In genomic region chr16:85554791-85555548, GRCh38 we compare ENCODE assay signal across 8 cellular contexts. TPM values are rescaled to one million over a fixed set of nuclear protein-coding genes. Genes with fewer than 3 reads are reported as not detected.
DNase-seq lines count a peak whose midpoint lies in the region; ATAC-seq, FAIRE-seq and TF ChIP-seq lines count a peak whose summit lies in the region.

No MANE protein-coding gene starts in this region.

- no peak overlapping the region for H3K18ac ChIP-seq in H1 (ENCODE audit: extremely low read depth, low read length)

- ATAC-seq in activated CD8-positive, alpha-beta T cell treated with anti-CD3 and anti-CD28 coated beads, Interleukin-2, amount 10 ng/mL, durations not matched to agents 7 days and 5 days, result peak; percentile 28
- ATAC-seq in GM19463 (IDR thresholded peaks at IDR 0.05; ENCODE audit: unreplicated experiment), result no peak

- H3K9me3 ChIP-seq in H1 (ENCODE audit: insufficient read depth in 2 of 2, low read depth in 1 of 2, low read length in 1 of 2), result no peaks in the 10 kb centered on the region
- no peaks in the 10 kb centered on the region for H3K9me3 ChIP-seq in mucosa of rectum (ENCODE audit: control insufficient read depth in 2 of 2, low read length in 2 of 2)

- H3K4me1 Mint-ChIP-seq in activated CD8-positive, alpha-beta T cell treated with anti-CD3 and anti-CD28 coated beads, Interleukin-2, amount 10 ng/mL, durations not matched to agents 7 days and 5 days (ENCODE audit: low read depth), result peaks cover 46% of the 10 kb centered on the region
- H3K4me1 Mint-ChIP-seq in stimulated activated naive CD8-positive, alpha-beta T cell treated with anti-CD3 and anti-CD28 coated beads, Interleukin-15, Interleukin-2, amounts not matched to agents 100 ng/mL and 50 ng/mL, for 24 hours (ENCODE audit: low read depth), result peaks cover 67% of the 10 kb centered on the region

- no peak for TF ChIP-seq EP300 in H1 (IDR thresholded peaks at IDR 0.05; ENCODE audit: borderline replicate concordance in 1 of 2, low read depth in 2 of 2, low read length in 2 of 2)

- peaks cover 6% of the 10 kb centered on the region; the same call in 1 of the 2 replicates for H3K79me1 ChIP-seq in H1 (ENCODE audit: low read depth, low read length)

- peak overlapping the region; percentile 95 to 96 for H3K4me2 ChIP-seq in H1 (ENCODE audit: insufficient read depth in 1 of 2, low read depth in 2 of 2, low read length in 2 of 2)

- H4K5ac ChIP-seq in H1 (ENCODE audit: insufficient read length, low read depth, low read length), result no peak overlapping the region

- H3K27ac Mint-ChIP-seq in activated CD8-positive, alpha-beta T cell treated with anti-CD3 and anti-CD28 coated beads, Interleukin-2, amount 10 ng/mL, durations not matched to agents 7 days and 5 days, result peak overlapping the region; percentile 93
- H3K27ac Mint-ChIP-seq in stimulated activated naive CD8-positive, alpha-beta T cell treated with anti-CD3 and anti-CD28 coated beads, Interleukin-15, Interleukin-2, amounts not matched to agents 100 ng/mL and 50 ng/mL, for 24 hours, result peak overlapping the region; percentile 98

- peak overlapping the region; percentile 54 to 98 (median 61) for H3K4me3 ChIP-seq in H1 (ENCODE audit: extremely low read depth in 1 of 4, insufficient read depth in 2 of 4, low read depth in 3 of 4, low read length in 4 of 4)
- peak overlapping the region; percentile 83 to 85 for H3K4me3 ChIP-seq in mucosa of rectum (ENCODE audit: low read length in 2 of 2)

- H4K20me1 ChIP-seq in H1 (replicated peaks in 1 of 2; ENCODE audit: control insufficient read depth in 1 of 2, insufficient read depth in 2 of 2, low read length in 2 of 2), result peaks cover 3 to 6% of the 10 kb centered on the region in 2 experiments

- no peak overlapping the region; the same call in 1 of the 2 replicates for H4K8ac ChIP-seq in H1 (ENCODE audit: extremely low read depth, insufficient read depth, low read length)

- H3K79me2 ChIP-seq in H1 (ENCODE audit: control insufficient read depth in 1 of 2, insufficient read depth in 2 of 2, low read length in 2 of 2), result peaks cover 10 to 12% of the 10 kb centered on the region in 2 experiments; a peak in 3 of 4 replicates

- WGBS in H1 (ENCODE audit: extremely low coverage in 1 of 2, insufficient coverage in 1 of 2, insufficient read length in 1 of 2, insufficient replicate concordance in 2 of 2, low coverage in 1 of 2, low lambda C conversion rate in 2 of 2, missing lambda C conversion rate in 1 of 2), 2 experiments, result 2% methylated on average over 39 of the region's 68 CpGs; no CpG with 5 or more reads in 1 of the 2 experiments

- peaks cover 6% of the 10 kb centered on the region for H3K36me3 Mint-ChIP-seq in activated CD8-positive, alpha-beta T cell treated with anti-CD3 and anti-CD28 coated beads, Interleukin-2, amount 10 ng/mL, durations not matched to agents 7 days and 5 days (ENCODE audit: low read depth)
- no peaks in the 10 kb centered on the region for H3K36me3 Mint-ChIP-seq in stimulated activated naive CD8-positive, alpha-beta T cell treated with anti-CD3 and anti-CD28 coated beads, Interleukin-15, Interleukin-2, amounts not matched to agents 100 ng/mL and 50 ng/mL, for 24 hours (ENCODE audit: low read depth)

- no peak overlapping the region for H3K14ac ChIP-seq in H1 (ENCODE audit: insufficient read length)

- no peaks in the 10 kb centered on the region for H3K27me3 Mint-ChIP-seq in activated CD8-positive, alpha-beta T cell treated with anti-CD3 and anti-CD28 coated beads, Interleukin-2, amount 10 ng/mL, durations not matched to agents 7 days and 5 days (ENCODE audit: low read depth)
- H3K27me3 Mint-ChIP-seq in stimulated activated naive CD8-positive, alpha-beta T cell treated with anti-CD3 and anti-CD28 coated beads, Interleukin-15, Interleukin-2, amounts not matched to agents 100 ng/mL and 50 ng/mL, for 24 hours, result no peaks in the 10 kb centered on the region

- H2BK20ac ChIP-seq in H1 (ENCODE audit: low read length), result no peak overlapping the region

- no peak for TF ChIP-seq RAD21 in H1 (IDR thresholded peaks at IDR 0.05 in 1 of 2, conservative IDR thresholded peaks at IDR 0.05 in 1 of 2; ENCODE audit: low read depth in 2 of 2, low read length in 2 of 2)

- no peaks in the 10 kb centered on the region for H3K9me3 Mint-ChIP-seq in activated CD8-positive, alpha-beta T cell treated with anti-CD3 and anti-CD28 coated beads, Interleukin-2, amount 10 ng/mL, durations not matched to agents 7 days and 5 days (ENCODE audit: insufficient read depth)
- no peaks in the 10 kb centered on the region for H3K9me3 Mint-ChIP-seq in stimulated activated naive CD8-positive, alpha-beta T cell treated with anti-CD3 and anti-CD28 coated beads, Interleukin-15, Interleukin-2, amounts not matched to agents 100 ng/mL and 50 ng/mL, for 24 hours

- no peak overlapping the region for H2BK120ac ChIP-seq in H1 (replicated peaks; ENCODE audit: low read depth, low read length)

- H3K4ac ChIP-seq in H1 (replicated peaks; ENCODE audit: insufficient read length, low read depth, low read length), result no peak overlapping the region

- H3K9ac ChIP-seq in H1 (replicated peaks in 1 of 4; ENCODE audit: extremely low read depth in 1 of 4, low read depth in 3 of 4, low read length in 3 of 4) (peak overlapping the region in 3 of 4 experiments; percentile 29 to 59 (median 41); a peak in 6 of 7 replicates), mucosa of rectum (ENCODE audit: low read depth in 1 of 2, low read length in 2 of 2) (peak overlapping the region; percentile 65 to 85)

- POLR2A ChIA-PET in activated CD8-positive, alpha-beta T cell treated with anti-CD3 and anti-CD28 coated beads, Interleukin-2, amount 10 ng/mL, durations not matched to agents 7 days and 5 days (lab: Charles Lee), result interaction anchor here (0.6 to 6.1 kb wide), 11 partner anchors 9 to 181 kb away, joined by 3 to 67 read pairs (median 4); partner anchors contain the start of gene GSE1
- POLR2A ChIA-PET in H1 (lab: Charles Lee; ENCODE audit: partially characterized antibody), result interaction anchor here (1.0 to 4.3 kb wide), 7 partner anchors 9 to 57 kb away, joined by 3 to 29 read pairs (median 6); partner anchors contain the start of gene GSE1

- H2AK5ac ChIP-seq in H1 (ENCODE audit: low read depth, low read length), result no peak overlapping the region

- H3K23me2 ChIP-seq in H1 (ENCODE audit: low read depth, low read length), result peaks cover 29% of the 10 kb centered on the region

- peak; percentile 83 for DNase-seq in GM13977 (ENCODE audit: low spot score)
- DNase-seq in NCI-H460 (ENCODE audit: extremely low read depth, low read depth), result peak; percentile 15
- peak; percentile 74 for DNase-seq in activated CD8-positive, alpha-beta T cell treated with anti-CD3 and anti-CD28 coated beads, Interleukin-2, amount 10 ng/mL, durations not matched to agents 7 days and 5 days
- no peak for DNase-seq in H1 (ENCODE audit: low read depth in 1 of 2, low spot score in 2 of 2)
- no peak for DNase-seq in pons (ENCODE audit: low spot score)

- no peak for TF ChIP-seq POLR2A in H1 (IDR thresholded peaks at IDR 0.05; ENCODE audit: control extremely low read depth in 1 of 2, low read depth in 2 of 2, low read length in 2 of 2)

- H2BK15ac ChIP-seq in H1 (ENCODE audit: low read length), result no peak overlapping the region

- H3K27ac ChIP-seq in H1 (ENCODE audit: low read depth, low read length), result no peak overlapping the region
- H3K27ac ChIP-seq in mucosa of rectum (ENCODE audit: low read depth in 2 of 2, low read length in 2 of 2), result peak overlapping the region; percentile 89 to 96

- no peak overlapping the region for H4K91ac ChIP-seq in H1 (replicated peaks; ENCODE audit: insufficient read length, low read length)

- peak overlapping the region; percentile 89 for H3K4me3 Mint-ChIP-seq in activated CD8-positive, alpha-beta T cell treated with anti-CD3 and anti-CD28 coated beads, Interleukin-2, amount 10 ng/mL, durations not matched to agents 7 days and 5 days
- H3K4me3 Mint-ChIP-seq in stimulated activated naive CD8-positive, alpha-beta T cell treated with anti-CD3 and anti-CD28 coated beads, Interleukin-15, Interleukin-2, amounts not matched to agents 100 ng/mL and 50 ng/mL, for 24 hours, result peak overlapping the region; percentile 94

- no peaks in the 10 kb centered on the region for H3K36me3 ChIP-seq in H1 (ENCODE audit: control insufficient read depth in 2 of 4, insufficient read depth in 4 of 4, low read length in 3 of 4)
- H3K36me3 ChIP-seq in mucosa of rectum (ENCODE audit: control insufficient read depth in 2 of 2, insufficient read depth in 2 of 2, low read length in 2 of 2), result no peaks in the 10 kb centered on the region

- no peak for FAIRE-seq in H1 (lab: Jason Lieb, UNC)

- H3K56ac ChIP-seq in H1 (replicated peaks; ENCODE audit: insufficient read length, low read depth, low read length), result no peak overlapping the region

- H3K4me1 ChIP-seq in H1 (replicated peaks in 1 of 4; ENCODE audit: control insufficient read depth in 3 of 4, insufficient read depth in 4 of 4, low read length in 3 of 4) (peaks cover 0 to 30% (median 24%) of the 10 kb centered on the region in 4 experiments; a peak in 6 of 7 replicates), mucosa of rectum (ENCODE audit: control insufficient read depth in 2 of 2, insufficient read depth in 2 of 2, low read length in 2 of 2) (peaks cover 44 to 45% of the 10 kb centered on the region in 2 donors)

- in situ Hi-C loops in GM13977 (cut with MboI; ENCODE audit: low pct_unique_long_range_greater_than_20kb, low sequenced_read_pairs, unreplicated experiment), result loop anchor here (10.0 kb wide), 1 partner anchor 50 kb away; no protein-coding TSS in a partner anchor

- no peak overlapping the region; the same call in 1 of the 2 replicates for H2BK5ac ChIP-seq in H1 (ENCODE audit: low read depth, low read length)

- CTCF ChIA-PET in activated CD8-positive, alpha-beta T cell treated with anti-CD3 and anti-CD28 coated beads, Interleukin-2, amount 10 ng/mL, durations not matched to agents 7 days and 5 days (lab: Charles Lee), result interaction anchor here (1.1 to 4.5 kb wide), 10 partner anchors 9 to 134 kb away, joined by 3 to 69 read pairs (median 11); partner anchors contain the start of gene GSE1
- CTCF ChIA-PET in H1 (lab: Charles Lee; ENCODE audit: partially characterized antibody), result interaction anchor here (0.8 to 7.3 kb wide), 15 partner anchors 9 to 221 kb away, joined by 3 to 76 read pairs (median 17); no protein-coding TSS in a partner anchor

- no peak overlapping the region for H2AFZ ChIP-seq in H1 (ENCODE audit: low read length)

- no peak overlapping the region for H2BK12ac ChIP-seq in H1 (ENCODE audit: low read depth, low read length)

- no peaks in the 10 kb centered on the region; a peak in 2 of 7 replicates for H3K27me3 ChIP-seq in H1 (replicated peaks in 1 of 4; ENCODE audit: control insufficient read depth in 3 of 4, extremely low read depth in 1 of 4, insufficient read depth in 3 of 4, low read length in 3 of 4)
- H3K27me3 ChIP-seq in mucosa of rectum (ENCODE audit: control insufficient read depth in 2 of 2, insufficient read depth in 2 of 2, low read length in 2 of 2), result no peaks in the 10 kb centered on the region

- TF ChIP-seq CTCF in GM13977 (IDR thresholded peaks at IDR 0.05; ENCODE audit: extremely low read depth, insufficient read depth, missing control alignments) (no peak), H1 (IDR thresholded peaks at IDR 0.05; ENCODE audit: control extremely low read depth in 1 of 3, insufficient read depth in 1 of 3, low read depth in 1 of 3, low read length in 3 of 3) (no peak)

- no peak overlapping the region for H3K23ac ChIP-seq in H1 (ENCODE audit: insufficient read length)

RNA-seq across cellular contexts. Expression of gene GSE1, which starts 58.2 kb away (rescaled TPM):
- 11.3 and 13.5 TPM in 2 replicates for total RNA-seq in NCI-H460 (2014; rRNA removed; shearing (Covaris generic))
- 20.6 and 24.8 TPM in 2 replicates for polyA plus RNA-seq in NCI-H460 (2014; cell fraction: nucleus; rRNA removed)
- total RNA-seq in activated CD8-positive, alpha-beta T cell treated with anti-CD3 and anti-CD28 coated beads, Interleukin-2, amount 10 ng/mL, durations not matched to agents 7 days and 5 days, result 10 to 100 TPM; 48.9 to 51.4 TPM
- total RNA-seq in H1 (2021; fragmentation: NEBNext Ultra II Directional; extraction: Animal tissue kit (Norgen Biotek cat#: 25700)), result 65.6 and 66.2 TPM in 2 replicates
- polyA plus RNA-seq in H1 (2011; rRNA removed), result 26.0 and 40.0 TPM in 2 replicates
- polyA plus RNA-seq in H1 (2011; cell fraction: cytosol; rRNA removed), result 26.5 TPM
- polyA plus RNA-seq in H1 (2011; cell fraction: nucleus; rRNA removed), result 123 TPM
- 42.4 to 51.0 TPM (median 44.8 TPM) in 4 replicates for polyA plus RNA-seq in H1 (2012, experiment 1 of 2)
- 18.4 TPM for polyA plus RNA-seq in H1 (2012, experiment 2 of 2)
- polyA plus RNA-seq in H1 (2013, experiment 1 of 2), result 30.0 TPM
- 30.1 TPM for polyA plus RNA-seq in H1 (2013, experiment 2 of 2)
- 35.8 and 37.6 TPM in 2 replicates for polyA minus RNA-seq in H1 (2011; rRNA and poly(A)+ RNA removed)
- 76.6 TPM for polyA minus RNA-seq in H1 (2011; cell fraction: cytosol; rRNA and poly(A)+ RNA removed)
- polyA minus RNA-seq in H1 (2011; cell fraction: nucleus; rRNA and poly(A)+ RNA removed), result 93.7 TPM

Comparison
In these comparisons a context has a peak if more than half of its experiments do, and no peak if none do; other contexts are left out.
1. DNase-seq: peak in GM13977 (single experiment), NCI-H460 (single experiment) and activated CD8-positive, alpha-beta T cell treated with anti-CD3 and anti-CD28 coated beads, Interleukin-2, amount 10 ng/mL, durations not matched to agents 7 days and 5 days (single experiment); none in H1 (0 of 2) and pons (single experiment).